Comparison of ENCODE assay signal across 18 cellular contexts in genomic region chr12:111488271-111488670, GRCh38.
DNase-seq lines count a peak whose midpoint lies in the region; ATAC-seq and TF ChIP-seq lines count a peak whose summit lies in the region.
"Had no signal": no experiment of that assay in that cellular context is flagged by ENCODE, and none has a peak within 500 bp of the region (broad histone marks: within the 10 kb centered on the region; RNA-seq: fewer than 3 reads in every experiment).

No MANE protein-coding gene starts in this region.

- no peak overlapping the region for H3K4me3 ChIP-seq in epithelial cell of proximal tubule (ENCODE audit: low read depth, low read length)
- H3K4me3 ChIP-seq: GM12878 had no signal

- DNase-seq in NCI-H446 treated with DMSO at 0.1 percent for 48 hours (lab: John Stamatoyannopoulos, UW) (peak; percentile 2), epithelial cell of proximal tubule (ENCODE audit: low read depth) (peak; percentile 7), iris pigment epithelial cell (ENCODE audit: low read depth) (peak; percentile 81), smooth muscle cell of the brain vasculature (ENCODE audit: low read depth, low spot score) (peak; percentile 4), DMS53 (lab: John Stamatoyannopoulos, UW) (no peak), A172 (ENCODE audit: low spot score) (no peak)
- DNase-seq: activated CD8-positive, alpha-beta T cell treated with anti-CD3 and anti-CD28 coated beads for 36 hours; activated T-cell treated with anti-CD3 and anti-CD28 coated beads, Interleukin-2, amount 50 U/mL, for 4 hours; effector CD4-positive, alpha-beta T cell; foreskin fibroblast; KBM-7; NCI-H510A; SHP77 treated with DMSO at 0.1 percent for 48 hours; small intestine; stimulated activated CD8-positive, alpha-beta memory T cell treated with anti-CD3 and anti-CD28 coated beads, Interleukin-4, amount 100 ng/mL, for 48 hours had no signal

- ATAC-seq in GM19035 (IDR thresholded peaks at IDR 0.05; ENCODE audit: unreplicated experiment) = no peak
- ATAC-seq: activated CD8-positive, alpha-beta T cell treated with anti-CD3 and anti-CD28 coated beads for 36 hours; activated T-cell treated with anti-CD3 and anti-CD28 coated beads, Interleukin-2, amount 50 U/mL, for 4 hours; GM12878; WTC11 had no signal

- TF ChIP-seq CTCF in epithelial cell of proximal tubule (conservative IDR thresholded peaks at IDR 0.05; ENCODE audit: low read depth, low read length) = no peak

Comparison
In these comparisons a context has a peak if more than half of its experiments do, and no peak if none do; other contexts are left out.
1. DNase-seq: peak in NCI-H446 treated with DMSO at 0.1 percent for 48 hours (single experiment), epithelial cell of proximal tubule (single experiment), iris pigment epithelial cell (single experiment) and smooth muscle cell of the brain vasculature (single experiment); none in DMS53 (single experiment) and A172 (single experiment).